Comparison of ENCODE assay signal across 10 cellular contexts in the genomic region with DNA sequence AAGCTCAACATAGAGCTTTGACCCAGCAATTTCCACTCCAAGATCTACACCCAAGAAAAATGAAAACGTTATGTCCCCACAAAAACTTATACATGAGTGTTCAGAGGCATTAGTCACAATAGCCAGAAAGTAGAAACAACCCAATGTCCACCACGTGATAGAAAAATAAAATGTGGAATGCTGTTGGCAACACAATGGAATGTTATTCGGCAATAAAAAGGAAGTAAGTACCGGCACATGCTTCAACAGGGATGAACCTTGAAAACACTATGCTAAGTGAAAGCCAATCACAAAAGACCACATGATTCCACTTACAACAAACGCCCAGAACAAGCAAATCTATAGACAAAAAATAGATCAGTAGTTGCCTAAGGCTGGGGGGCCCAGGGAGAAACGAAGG. TPM values are rescaled to one million over a fixed set of nuclear protein-coding genes. Genes with fewer than 3 reads are reported as not detected.
DNase-seq lines count a peak whose midpoint lies in the region; ATAC-seq and TF ChIP-seq lines count a peak whose summit lies in the region.
"Had no signal": no experiment of that assay in that cellular context is flagged by ENCODE, and none has a peak within 500 bp of the region (broad histone marks: within the 10 kb centered on the region; RNA-seq: fewer than 3 reads in every experiment).

No MANE protein-coding gene starts in this region.

- H3K36me3 Mint-ChIP-seq in activated T-cell treated with anti-CD3 and anti-CD28 coated beads, Interleukin-2, amount 50 U/mL, for 4 hours (ENCODE audit: insufficient read depth) = peaks cover 15% of the 10 kb centered on the region

- peaks cover 74% of the 10 kb centered on the region for H3K4me1 Mint-ChIP-seq in activated T-cell treated with anti-CD3 and anti-CD28 coated beads, Interleukin-2, amount 50 U/mL, for 4 hours (ENCODE audit: low read depth)

- no peak for DNase-seq in activated T-cell treated with anti-CD3 and anti-CD28 coated beads, Interleukin-2, amount 50 U/mL, for 4 hours
- DNase-seq in activated T-cell treated with anti-CD3 and anti-CD28 coated beads, Interleukin-2, amount 50 U/mL, for 1 hour = no peak
- DNase-seq in SIG-M5 (lab: John Stamatoyannopoulos, UW) (peak; percentile 17), fibroblast of pulmonary artery (ENCODE audit: low read depth) (peak; percentile 65), smooth muscle cell of the brain vasculature (ENCODE audit: low read depth, low spot score) (peak; percentile 7), mucosa of gallbladder (ENCODE audit: low spot score) (no peak), DMS114 treated with DMSO at 0.1 percent for 48 hours (lab: John Stamatoyannopoulos, UW; ENCODE audit: unreplicated experiment) (no peak)
- DNase-seq: NK-92 treated with Interleukin-12 subunit alpha and Interleukin-12 subunit beta, amount 100 ng/mL, for 24 hours; stomach had no signal

- ATAC-seq in activated T-cell treated with anti-CD3 and anti-CD28 coated beads, Interleukin-2, amount 50 U/mL, for 4 hours = no peak
- ATAC-seq in GM19035 (IDR thresholded peaks at IDR 0.05; ENCODE audit: unreplicated experiment) = no peak

- no peak overlapping the region for H3K4me3 ChIP-seq in fibroblast of pulmonary artery (replicated peaks; ENCODE audit: low read depth, low read length)
- H3K4me3 ChIP-seq: stomach had no signal

- H3K9me3 Mint-ChIP-seq in activated T-cell treated with anti-CD3 and anti-CD28 coated beads, Interleukin-2, amount 50 U/mL, for 4 hours = no peaks in the 10 kb centered on the region

- peak overlapping the region; percentile 6 for H3K4me3 Mint-ChIP-seq in activated T-cell treated with anti-CD3 and anti-CD28 coated beads, Interleukin-2, amount 50 U/mL, for 4 hours

- no peak for TF ChIP-seq CTCF in fibroblast of pulmonary artery (IDR thresholded peaks at IDR 0.05; ENCODE audit: low read length, missing control alignments)

- no peaks in the 10 kb centered on the region for H3K27me3 Mint-ChIP-seq in activated T-cell treated with anti-CD3 and anti-CD28 coated beads, Interleukin-2, amount 50 U/mL, for 4 hours (ENCODE audit: low read depth)

RNA-seq across cellular contexts. Expression of a gene that starts 6.0 kb away (rescaled TPM):
- 100 to 1,000 TPM; 135 to 158 (median 138) TPM for total RNA-seq in activated T-cell treated with anti-CD3 and anti-CD28 coated beads, Interleukin-2, amount 50 U/mL, for 4 hours
- total RNA-seq in mucosa of gallbladder = 101 TPM

Comparison
In these comparisons a context has a peak if more than half of its experiments do, and no peak if none do; other contexts are left out.
1. DNase-seq: peak in SIG-M5 (single experiment), fibroblast of pulmonary artery (single experiment) and smooth muscle cell of the brain vasculature (single experiment); none in activated T-cell treated with anti-CD3 and anti-CD28 coated beads, Interleukin-2, amount 50 U/mL, for 4 hours (single experiment), activated T-cell treated with anti-CD3 and anti-CD28 coated beads, Interleukin-2, amount 50 U/mL, for 1 hour (single experiment), mucosa of gallbladder (single experiment) and DMS114 treated with DMSO at 0.1 percent for 48 hours (single experiment).